Comparison of ENCODE assay signal across 8 cellular contexts in the genomic region with DNA sequence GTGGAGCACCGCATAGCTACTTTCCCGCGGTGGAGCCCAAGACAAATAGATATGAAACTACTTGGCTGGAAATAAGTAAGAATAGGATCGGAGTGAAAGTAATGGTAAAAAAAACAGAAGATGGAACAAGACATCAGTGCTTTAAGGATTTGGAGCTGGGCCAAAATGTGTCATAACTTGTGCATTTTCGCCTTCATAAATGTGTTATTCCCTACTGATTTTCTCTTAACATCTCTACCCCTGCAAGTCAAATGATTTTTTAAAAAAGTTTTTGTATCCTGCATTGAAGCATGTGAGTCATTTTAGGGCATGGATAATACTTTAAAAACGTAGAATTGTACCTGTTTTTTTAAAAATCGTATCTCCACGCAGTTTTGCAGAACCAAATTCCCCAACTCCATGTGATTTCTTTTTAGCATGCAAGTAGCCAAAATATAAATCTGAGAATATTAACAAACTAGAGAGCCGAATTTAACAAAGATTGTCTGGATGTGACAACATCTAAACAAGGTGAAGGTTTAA. TPM values are rescaled to one million over a fixed set of nuclear protein-coding genes. Genes with fewer than 3 reads are reported as not detected.
A peak's percentile ranks its signal among the peaks of the same experiment; 100 is the strongest.
DNase-seq lines count a peak whose midpoint lies in the region; ATAC-seq and TF ChIP-seq lines count a peak whose summit lies in the region.

No MANE protein-coding gene starts in this region.

- H2BK5ac ChIP-seq in mesendoderm (ENCODE audit: low read length) = no peak overlapping the region

- H3K4me3 Mint-ChIP-seq in IgD-negative memory B cell = peak overlapping the region; percentile 87 to 99 (median 93)

- H2AFZ ChIP-seq in mammary epithelial cell (ENCODE audit: low read depth, low read length) (peak overlapping the region; percentile 91), OCI-LY7 (ENCODE audit: low read length) (no peak overlapping the region)

- H3K27ac ChIP-seq in C4-2B (peak overlapping the region; percentile 32; the same call in 1 of the 2 replicates), mammary epithelial cell (ENCODE audit: insufficient read depth, low read depth, low read length) (no peak overlapping the region), mesendoderm (ENCODE audit: low read depth, low read length) (no peak overlapping the region), OCI-LY7 (ENCODE audit: low read depth, low read length, poor library complexity, severe bottlenecking) (no peak overlapping the region)

- POLR2A ChIA-PET in OCI-LY7 (lab: Charles Lee) = no interaction called here

- H3K18ac ChIP-seq in mesendoderm (ENCODE audit: low read length) = peak overlapping the region; percentile 62

- H3K36me3 Mint-ChIP-seq in IgD-negative memory B cell = peaks cover 2% of the 10 kb centered on the region

- BruUV-seq in mammary epithelial cell (replicated peaks; lab: Mats Ljungman, UMichigan) (no TSS peak), OCI-LY7 (replicated peaks; lab: Mats Ljungman, UMichigan) (no TSS peak)

- dilution Hi-C loops in mammary epithelial cell (cut with HindIII; ENCODE audit: low sequenced_read_pairs) = no loop called here

- no peak overlapping the region for H3K23ac ChIP-seq in mesendoderm (ENCODE audit: low read length)

- peaks cover 3% of the 10 kb centered on the region for H3K27me3 Mint-ChIP-seq in IgD-negative memory B cell

- H3K4me1 ChIP-seq in mammary epithelial cell (ENCODE audit: insufficient read depth, low read length) (peaks cover 12% of the 10 kb centered on the region), mesendoderm (ENCODE audit: control insufficient read depth, low read depth, low read length) (no peaks in the 10 kb centered on the region), OCI-LY7 (ENCODE audit: insufficient read depth, low read length, poor library complexity, severe bottlenecking) (no peaks in the 10 kb centered on the region)

- peaks cover 5% of the 10 kb centered on the region for H3K9me3 ChIP-seq in mammary epithelial cell (replicated peaks; ENCODE audit: insufficient read depth, low read length)
- peaks cover 10% of the 10 kb centered on the region; the same call in 1 of the 2 replicates for H3K9me3 ChIP-seq in OCI-LY7 (ENCODE audit: low read length)

- CTCF ChIA-PET in mammary epithelial cell (lab: Charles Lee; ENCODE audit: low non-redundant PET) = interaction anchor here (0.6 kb wide), 1 partner anchor 26 kb away, joined by 3 read pairs; no protein-coding TSS in a partner anchor
- CTCF ChIA-PET in OCI-LY7 (lab: Charles Lee; ENCODE audit: unreplicated experiment) = no interaction called here

- no peak overlapping the region for H3K4ac ChIP-seq in mesendoderm (ENCODE audit: low read depth, low read length)

- no peak overlapping the region for H2BK15ac ChIP-seq in mesendoderm (replicated peaks; ENCODE audit: low read depth)

- in situ Hi-C loops in mammary epithelial cell (cut with MboI; ENCODE audit: low sequenced_read_pairs in 2 of 2) = no loop called here

- no peak overlapping the region for H2AK5ac ChIP-seq in mesendoderm (ENCODE audit: low read length)

- no peaks in the 10 kb centered on the region for H3K9me2 ChIP-seq in OCI-LY7 (ENCODE audit: insufficient read depth, low read length)

- no peak for ATAC-seq in GM21723 (IDR thresholded peaks at IDR 0.05; ENCODE audit: unreplicated experiment)

- H3K27ac Mint-ChIP-seq in IgD-negative memory B cell = peak overlapping the region in 1 of 3 donors; percentile 91

- H3K79me2 ChIP-seq in mammary epithelial cell (ENCODE audit: insufficient read depth, low read length) (no peaks in the 10 kb centered on the region), mesendoderm (ENCODE audit: control insufficient read depth, insufficient read depth, low read length) (no peaks in the 10 kb centered on the region), OCI-LY7 (ENCODE audit: insufficient read depth, low read depth, low read length) (no peaks in the 10 kb centered on the region)

- H3K4me2 ChIP-seq in mammary epithelial cell (ENCODE audit: insufficient read depth, low read depth, low read length) (peak overlapping the region; percentile 87), mesendoderm (ENCODE audit: low read length) (peak overlapping the region; percentile 70), OCI-LY7 (ENCODE audit: low read length) (no peak overlapping the region; the same call in 1 of the 2 replicates)

- H3K27me3 ChIP-seq in mammary epithelial cell (ENCODE audit: insufficient read depth, low read length) (peaks cover 8% of the 10 kb centered on the region), mesendoderm (ENCODE audit: insufficient read depth, low read length, poor library complexity) (no peaks in the 10 kb centered on the region)

- H3K4me1 Mint-ChIP-seq in IgD-negative memory B cell = peaks cover 6 to 17% (median 8%) of the 10 kb centered on the region in 3 donors

- H4K20me1 ChIP-seq in mammary epithelial cell (ENCODE audit: insufficient read depth, low read length) = no peaks in the 10 kb centered on the region
- no peaks in the 10 kb centered on the region for H4K20me1 ChIP-seq in OCI-LY7 (ENCODE audit: insufficient read depth, low read length)

- no peak overlapping the region for H4K5ac ChIP-seq in mesendoderm (ENCODE audit: low read length)

- TF ChIP-seq CTCF in C4-2B (conservative IDR thresholded peaks at IDR 0.05) (no peak), mammary epithelial cell (conservative IDR thresholded peaks at IDR 0.05 in 1 of 2, IDR thresholded peaks at IDR 0.05 in 1 of 2; ENCODE audit: extremely low read depth in 1 of 2, insufficient read depth in 1 of 2, low read depth in 1 of 2, low read length in 2 of 2) (no peak), OCI-LY7 (conservative IDR thresholded peaks at IDR 0.05; ENCODE audit: low read length) (no peak)

- 6% methylated on average over 9 of the region's 9 CpGs for WGBS in mammary epithelial cell (ENCODE audit: low coverage, missing lambda C conversion rate)
- WGBS in mesendoderm (ENCODE audit: extremely low coverage, insufficient coverage, low lambda C conversion rate) = no CpG with 5 or more reads among the region's 9 CpGs

- peak overlapping the region; percentile 33 to 54 (median 39) for H3K4me3 ChIP-seq in mammary epithelial cell (replicated peaks in 1 of 3; ENCODE audit: insufficient read depth in 1 of 3, low read depth in 2 of 3, low read length in 3 of 3)
- H3K4me3 ChIP-seq in mesendoderm (ENCODE audit: low read length) = no peak overlapping the region
- no peak overlapping the region for H3K4me3 ChIP-seq in OCI-LY7 (ENCODE audit: low read depth, low read length, poor library complexity, severe bottlenecking)

- H3K56ac ChIP-seq in mesendoderm (ENCODE audit: low read length) = peak overlapping the region; percentile 84

- intact Hi-C loops in mammary epithelial cell (cut with micrococcal nuclease) = no loop called here
- intact Hi-C loops in OCI-LY7 (cut with micrococcal nuclease; ENCODE audit: unreplicated experiment) = no loop called here

- DNase-seq in mammary epithelial cell = peak; percentile 31
- no peak for DNase-seq in mesendoderm
- no peak for DNase-seq in AG08396 (ENCODE audit: low spot score)
- no peak for DNase-seq in OCI-LY7 (ENCODE audit: low spot score)
- no peak for DNase-seq in NCI-H146 treated with DMSO at 0.1 percent for 48 hours (lab: John Stamatoyannopoulos, UW; ENCODE audit: unreplicated experiment)

- H3K9ac ChIP-seq in mammary epithelial cell (ENCODE audit: insufficient read depth, low read length) (no peak overlapping the region), mesendoderm (ENCODE audit: low read length) (peak overlapping the region; percentile 66)

- no peak overlapping the region for H4K8ac ChIP-seq in mesendoderm (ENCODE audit: low read depth, low read length)

- no peaks in the 10 kb centered on the region for H3K36me3 ChIP-seq in mammary epithelial cell (ENCODE audit: insufficient read depth, low read length)
- H3K36me3 ChIP-seq in mesendoderm (ENCODE audit: control insufficient read depth, insufficient read depth, low read length) = no peaks in the 10 kb centered on the region
- H3K36me3 ChIP-seq in OCI-LY7 (ENCODE audit: insufficient read depth, low read length) = no peaks in the 10 kb centered on the region

- H3K79me1 ChIP-seq in mesendoderm (ENCODE audit: low read length) = no peaks in the 10 kb centered on the region

- H3K9me3 Mint-ChIP-seq in IgD-negative memory B cell = peaks cover 9 to 16% (median 14%) of the 10 kb centered on the region in 3 donors

- H2BK120ac ChIP-seq in mesendoderm (ENCODE audit: low read depth, low read length) = no peak overlapping the region

RNA-seq across cellular contexts. Expression of gene FAM184A, which starts 0.9 kb away (rescaled TPM):
- polyA plus RNA-seq in IgD-negative memory B cell (0.09 TPM), mammary epithelial cell (0.02 TPM)
- total RNA-seq in mammary epithelial cell (under 1 TPM in 1 of 2 donors, not detected in 1; 0.17 TPM), OCI-LY7 (2022) (not detected in 2 replicates)
- polyA minus RNA-seq in mammary epithelial cell = not detected
- polyA plus RNA-seq in mesendoderm (2013, experiment 1 of 2) = 6.2 TPM
- 8.5 TPM for polyA plus RNA-seq in mesendoderm (2013, experiment 2 of 2)
- not detected in 2 replicates for total RNA-seq in OCI-LY7 (2014; rRNA removed; shearing (Covaris generic))

Comparison
In these comparisons a context has a peak if more than half of its experiments do, and no peak if none do; other contexts are left out.
1. H3K4me3 ChIP-seq: peak in mammary epithelial cell (3 of 3); none in mesendoderm (single experiment) and OCI-LY7 (single experiment).